ENCODE assay signal across 14 cellular contexts in genomic region chrX:344371-344901, GRCh38. TPM values are rescaled to one million over a fixed set of nuclear protein-coding genes. Genes with fewer than 3 reads are reported as not detected.
A peak's percentile ranks its signal among the peaks of the same experiment; 100 is the strongest.
DNase-seq lines count a peak whose midpoint lies in the region; ATAC-seq and TF ChIP-seq lines count a peak whose summit lies in the region.
"Had no signal": no experiment of that assay in that cellular context is flagged by ENCODE, and none has a peak within 500 bp of the region (broad histone marks: within the 10 kb centered on the region; RNA-seq: fewer than 3 reads in every experiment).

No MANE protein-coding gene starts in this region.

- no peaks in the 10 kb centered on the region for H3K4me1 ChIP-seq in left lung

- H3K27me3 ChIP-seq in left lung: no peaks in the 10 kb centered on the region

- intact Hi-C loops in left lung (cut with DNase I): no loop called here

- TF ChIP-seq CTCF in left lung (IDR thresholded peaks at IDR 0.05) (no peak), osteocyte (IDR thresholded peaks at IDR 0.05) (no peak), nephron progenitor cell (IDR thresholded peaks at IDR 0.05) (no peak)

- peaks cover 5% of the 10 kb centered on the region for H3K36me3 Mint-ChIP-seq in osteocyte (ENCODE audit: unreplicated experiment)
- peaks cover 54% of the 10 kb centered on the region for H3K36me3 Mint-ChIP-seq in nephron progenitor cell (ENCODE audit: low read depth)

- peaks cover 0 to 18% of the 10 kb centered on the region in 2 donors for H3K9me3 ChIP-seq in left lung

- no peak for ATAC-seq in left lung

- DNase-seq in activated CD8-positive, alpha-beta memory T cell treated with anti-CD3 and anti-CD28 coated beads, Interleukin-2, amount 50 U/mL, for 4 hours: peak; percentile 9
- no peak for DNase-seq in activated CD8-positive, alpha-beta memory T cell treated with anti-CD3 and anti-CD28 coated beads for 24 hours
- DNase-seq in left lung: peak; percentile 26 to 65
- peak; percentile 79 for DNase-seq in osteocyte (ENCODE audit: extremely low spot score, unreplicated experiment)
- DNase-seq in NCI-H187 treated with DMSO at 0.1 percent for 48 hours (lab: John Stamatoyannopoulos, UW): no peak
- DNase-seq in NCI-H1436 treated with DMSO at 0.1 percent for 48 hours (lab: John Stamatoyannopoulos, UW): no peak
- DNase-seq in nephron progenitor cell: no peak
- DNase-seq in cerebellum (ENCODE audit: low spot score): no peak
- DNase-seq: CD4-positive, alpha-beta T cell; DMS53; NCI-H1048; NCI-H524 had no signal

- H3K4me1 Mint-ChIP-seq in osteocyte (ENCODE audit: unreplicated experiment) (peaks cover 5% of the 10 kb centered on the region), nephron progenitor cell (peaks cover 18% of the 10 kb centered on the region)
- H3K4me1 Mint-ChIP-seq: B cell had no signal

- no peak overlapping the region for H3K27ac ChIP-seq in left lung
- H3K27ac ChIP-seq: 22Rv1 had no signal

- peaks cover 0 to 43% of the 10 kb centered on the region in 2 donors for H3K36me3 ChIP-seq in left lung

- no peak overlapping the region for H3K27ac Mint-ChIP-seq in osteocyte (ENCODE audit: unreplicated experiment)
- H3K27ac Mint-ChIP-seq in nephron progenitor cell: no peak overlapping the region
- H3K27ac Mint-ChIP-seq: B cell; CD4-positive, alpha-beta T cell had no signal

- no peak overlapping the region for H3K4me3 ChIP-seq in left lung

- H3K27me3 Mint-ChIP-seq in osteocyte (ENCODE audit: unreplicated experiment) (no peaks in the 10 kb centered on the region), nephron progenitor cell (ENCODE audit: low read depth, poor library complexity) (no peaks in the 10 kb centered on the region)
- H3K27me3 Mint-ChIP-seq: B cell; CD4-positive, alpha-beta T cell had no signal

- H3K4me3 Mint-ChIP-seq in osteocyte (ENCODE audit: unreplicated experiment) (no peak overlapping the region), nephron progenitor cell (no peak overlapping the region)
- H3K4me3 Mint-ChIP-seq: B cell; CD4-positive, alpha-beta T cell had no signal

- H3K9me3 Mint-ChIP-seq in osteocyte (ENCODE audit: unreplicated experiment) (no peaks in the 10 kb centered on the region), nephron progenitor cell (peaks cover 17% of the 10 kb centered on the region)
- H3K9me3 Mint-ChIP-seq: CD4-positive, alpha-beta T cell had no signal

RNA-seq across cellular contexts. Expression of gene GTPBP6, which starts 25.8 kb away (rescaled TPM):
- total RNA-seq in left lung: 10 to 100 TPM; 41.0 to 57.8 TPM
- 47.5 and 49.9 TPM in 2 replicates for total RNA-seq in osteocyte
- total RNA-seq in cerebellum: 11.6 TPM

RNA-seq across cellular contexts. Expression of gene PPP2R3B, which starts 42.3 kb away (rescaled TPM):
- total RNA-seq in left lung (10 to 100 TPM; 11.2 to 12.8 TPM), osteocyte (28.2 and 32.9 TPM in 2 replicates), cerebellum (13.6 TPM)

Comparison
In these comparisons a context has a peak if more than half of its experiments do, and no peak if none do; other contexts are left out.
1. DNase-seq: peak in activated CD8-positive, alpha-beta memory T cell treated with anti-CD3 and anti-CD28 coated beads, Interleukin-2, amount 50 U/mL, for 4 hours (single experiment), left lung (2 of 2) and osteocyte (single experiment); none in activated CD8-positive, alpha-beta memory T cell treated with anti-CD3 and anti-CD28 coated beads for 24 hours (single experiment), NCI-H187 treated with DMSO at 0.1 percent for 48 hours (single experiment), NCI-H1436 treated with DMSO at 0.1 percent for 48 hours (single experiment), nephron progenitor cell (single experiment) and cerebellum (single experiment).